In genomic region chr17:29579866-29580771, GRCh38 we compare ENCODE assay signal across 8 cellular contexts. TPM values are rescaled to one million over a fixed set of nuclear protein-coding genes. Genes with fewer than 3 reads are reported as not detected.
DNase-seq lines count a peak whose midpoint lies in the region; ATAC-seq and TF ChIP-seq lines count a peak whose summit lies in the region.

No MANE protein-coding gene starts in this region.

- H3K36me3 ChIP-seq in Peyer's patch (peaks cover 0 to 58% (median 0%) of the 10 kb centered on the region in 3 donors), neuronal stem cell (replicated peaks in 1 of 2; ENCODE audit: control insufficient read depth in 2 of 2, insufficient read depth in 2 of 2, low read length in 2 of 2) (peaks cover 59 to 84% of the 10 kb centered on the region in 2 donors), thoracic aorta (peaks cover 20% of the 10 kb centered on the region)

- no peak overlapping the region for H3K23ac ChIP-seq in neuronal stem cell (ENCODE audit: low read depth, low read length, poor library complexity)

- no peak overlapping the region for H2AFZ ChIP-seq in neuronal stem cell (ENCODE audit: low read length)

- peak overlapping the region; percentile 90 for H3K27ac Mint-ChIP-seq in activated T-helper 1 cell treated with anti-CD3 and anti-CD28 coated beads, Interleukin-12 subunit alpha, Interleukin-12 subunit beta, Interleukin-2, Interleukin-4 antibody, amounts not matched to agents 30 ng/mL and 10 ng/mL and 1 ng/mL, durations not matched to agents 14 hours and 24 hours and 36 hours

- H3K79me1 ChIP-seq in neuronal stem cell (ENCODE audit: low read depth, low read length) = peaks cover 7% of the 10 kb centered on the region

- no peak overlapping the region for H3K4ac ChIP-seq in neuronal stem cell (ENCODE audit: low read length)

- H2BK120ac ChIP-seq in neuronal stem cell (ENCODE audit: low read depth, low read length) = no peak overlapping the region

- no peak for TF ChIP-seq POLR2A in Peyer's patch (IDR thresholded peaks at IDR 0.05)

- no peak overlapping the region for H4K91ac ChIP-seq in neuronal stem cell (ENCODE audit: low read depth, low read length, poor library complexity)

- no peak overlapping the region for H2BK12ac ChIP-seq in neuronal stem cell (ENCODE audit: low read length)

- no peak overlapping the region for H2BK5ac ChIP-seq in neuronal stem cell (ENCODE audit: low read length)

- H4K8ac ChIP-seq in neuronal stem cell (ENCODE audit: low read depth, low read length) = no peak overlapping the region

- H3K4me3 Mint-ChIP-seq in activated T-helper 1 cell treated with anti-CD3 and anti-CD28 coated beads, Interleukin-12 subunit alpha, Interleukin-12 subunit beta, Interleukin-2, Interleukin-4 antibody, amounts not matched to agents 30 ng/mL and 10 ng/mL and 1 ng/mL, durations not matched to agents 14 hours and 24 hours and 36 hours = no peak overlapping the region

- no peak overlapping the region for H3K4me2 ChIP-seq in neuronal stem cell (ENCODE audit: insufficient read depth, low read length, poor library complexity, severe bottlenecking)

- no peaks in the 10 kb centered on the region for H3K9me3 ChIP-seq in Peyer's patch
- no peaks in the 10 kb centered on the region for H3K9me3 ChIP-seq in neuronal stem cell (replicated peaks in 1 of 2; ENCODE audit: control insufficient read depth in 2 of 2, insufficient read depth in 1 of 2, low read depth in 1 of 2, low read length in 2 of 2)
- no peaks in the 10 kb centered on the region for H3K9me3 ChIP-seq in thoracic aorta

- TF ChIP-seq CTCF in Peyer's patch (IDR thresholded peaks at IDR 0.05) (peak; percentile 81 to 96 (median 92)), fibroblast of mammary gland (conservative IDR thresholded peaks at IDR 0.05; ENCODE audit: control insufficient read depth, insufficient read depth, low read depth, low read length) (peak; percentile 88), thoracic aorta (IDR thresholded peaks at IDR 0.05) (peak; percentile 83)

- ATAC-seq in GM21528 (IDR thresholded peaks at IDR 0.05; ENCODE audit: low FRiP score, unreplicated experiment) (peak; percentile 48), thoracic aorta (ENCODE audit: insufficient number of reproducible peaks, low FRiP score, low read depth) (peak; percentile 66)

- H3K27me3 ChIP-seq in Peyer's patch (no peaks in the 10 kb centered on the region), neuronal stem cell (ENCODE audit: control insufficient read depth in 3 of 3, insufficient read depth in 3 of 3, low read depth in 1 of 3, low read length in 3 of 3) (no peaks in the 10 kb centered on the region), thoracic aorta (replicated peaks; ENCODE audit: insufficient read depth) (no peaks in the 10 kb centered on the region)

- H3K9ac ChIP-seq in neuronal stem cell (ENCODE audit: low read depth, low read length, poor library complexity) = no peak overlapping the region

- H3K27ac ChIP-seq in Peyer's patch (no peak overlapping the region), neuronal stem cell (replicated peaks; ENCODE audit: low read length) (no peak overlapping the region), thoracic aorta (no peak overlapping the region)

- DNase-seq in D341Med (ENCODE audit: low spot score) (peak; percentile 96), Peyer's patch (peak; percentile 90 to 95 (median 91)), fibroblast of mammary gland (ENCODE audit: low read depth) (peak; percentile 80), neuronal stem cell (ENCODE audit: low spot score) (no peak), thoracic aorta (ENCODE audit: low spot score) (no peak)
- peak; percentile 81 for DNase-seq in Jurkat, Clone E6-1 (ENCODE audit: low read depth, low spot score)
- peak; percentile 79 for DNase-seq in activated T-helper 1 cell treated with anti-CD3 and anti-CD28 coated beads, Interleukin-12 subunit alpha, Interleukin-12 subunit beta, Interleukin-2, Interleukin-4 antibody, amounts not matched to agents 30 ng/mL and 10 ng/mL and 1 ng/mL, durations not matched to agents 14 hours and 24 hours and 36 hours (ENCODE audit: low spot score)

- intact Hi-C loops in activated T-helper 1 cell treated with anti-CD3 and anti-CD28 coated beads, Interleukin-12 subunit alpha, Interleukin-12 subunit beta, Interleukin-2, Interleukin-4 antibody, amounts not matched to agents 30 ng/mL and 10 ng/mL and 1 ng/mL, durations not matched to agents 14 hours and 24 hours and 36 hours (cut with micrococcal nuclease) = loop anchor here (1.0 kb wide), 4 partner anchors 9 to 351 kb away; partner anchors contain the start of gene GIT1

- no peak overlapping the region for H3K18ac ChIP-seq in neuronal stem cell (ENCODE audit: low read length)

- H2AK5ac ChIP-seq in neuronal stem cell (ENCODE audit: low read depth, low read length) = peak overlapping the region; percentile 33

- H3K27me3 Mint-ChIP-seq in activated T-helper 1 cell treated with anti-CD3 and anti-CD28 coated beads, Interleukin-12 subunit alpha, Interleukin-12 subunit beta, Interleukin-2, Interleukin-4 antibody, amounts not matched to agents 30 ng/mL and 10 ng/mL and 1 ng/mL, durations not matched to agents 14 hours and 24 hours and 36 hours (ENCODE audit: insufficient read depth) = no peaks in the 10 kb centered on the region

- H3K4me1 ChIP-seq in Peyer's patch = peaks cover 0 to 6% (median 2%) of the 10 kb centered on the region in 4 donors
- H3K4me1 ChIP-seq in neuronal stem cell (ENCODE audit: control insufficient read depth in 2 of 2, insufficient read depth in 1 of 2, low read depth in 1 of 2, low read length in 2 of 2) = peaks cover 12 to 13% of the 10 kb centered on the region in 2 donors
- H3K4me1 ChIP-seq in thoracic aorta (ENCODE audit: control insufficient read depth in 1 of 2, low read depth in 2 of 2) = peaks cover 0 to 25% of the 10 kb centered on the region in 2 donors

- H3K4me3 ChIP-seq in Jurkat, Clone E6-1 (ENCODE audit: low read length) = no peak overlapping the region
- no peak overlapping the region for H3K4me3 ChIP-seq in Peyer's patch
- no peak overlapping the region for H3K4me3 ChIP-seq in fibroblast of mammary gland (ENCODE audit: control insufficient read depth, low read depth, low read length)
- no peak overlapping the region for H3K4me3 ChIP-seq in neuronal stem cell (ENCODE audit: low read length in 2 of 2)
- no peak overlapping the region for H3K4me3 ChIP-seq in thoracic aorta

- no peaks in the 10 kb centered on the region for H3K9me3 Mint-ChIP-seq in activated T-helper 1 cell treated with anti-CD3 and anti-CD28 coated beads, Interleukin-12 subunit alpha, Interleukin-12 subunit beta, Interleukin-2, Interleukin-4 antibody, amounts not matched to agents 30 ng/mL and 10 ng/mL and 1 ng/mL, durations not matched to agents 14 hours and 24 hours and 36 hours

- no CpG with 5 or more reads among the region's 15 CpGs for WGBS in neuronal stem cell (ENCODE audit: extremely low coverage in 2 of 2, insufficient read length in 2 of 2, insufficient replicate concordance in 1 of 2), 2 donors

- H3K14ac ChIP-seq in neuronal stem cell (ENCODE audit: low read length) = no peak overlapping the region

- H2BK15ac ChIP-seq in neuronal stem cell (ENCODE audit: low read length) = peak overlapping the region; percentile 22

- H3K4me1 Mint-ChIP-seq in activated T-helper 1 cell treated with anti-CD3 and anti-CD28 coated beads, Interleukin-12 subunit alpha, Interleukin-12 subunit beta, Interleukin-2, Interleukin-4 antibody, amounts not matched to agents 30 ng/mL and 10 ng/mL and 1 ng/mL, durations not matched to agents 14 hours and 24 hours and 36 hours (ENCODE audit: low read depth) = peaks cover 23% of the 10 kb centered on the region

- H3K36me3 Mint-ChIP-seq in activated T-helper 1 cell treated with anti-CD3 and anti-CD28 coated beads, Interleukin-12 subunit alpha, Interleukin-12 subunit beta, Interleukin-2, Interleukin-4 antibody, amounts not matched to agents 30 ng/mL and 10 ng/mL and 1 ng/mL, durations not matched to agents 14 hours and 24 hours and 36 hours (ENCODE audit: low read depth) = peaks cover 29% of the 10 kb centered on the region

RNA-seq across cellular contexts. Expression of gene GIT1, which starts 9.3 kb away (rescaled TPM):
- polyA plus RNA-seq in Jurkat, Clone E6-1 (2012; ENCODE audit: insufficient read depth, insufficient read length) = 65.7 TPM
- 10 to 100 TPM; 31.9 to 66.7 (median 52.6) TPM for total RNA-seq in Peyer's patch
- 81.0 and 87.5 TPM in 2 replicates for total RNA-seq in activated T-helper 1 cell treated with anti-CD3 and anti-CD28 coated beads, Interleukin-12 subunit alpha, Interleukin-12 subunit beta, Interleukin-2, Interleukin-4 antibody, amounts not matched to agents 30 ng/mL and 10 ng/mL and 1 ng/mL, durations not matched to agents 14 hours and 24 hours and 36 hours
- polyA plus RNA-seq in neuronal stem cell (2013, experiment 1 of 2) = 63.2 TPM
- 65.1 TPM for polyA plus RNA-seq in neuronal stem cell (2013, experiment 2 of 2)
- 10 to 100 TPM; 24.1 to 35.3 TPM for total RNA-seq in thoracic aorta

RNA-seq across cellular contexts. Expression of gene TP53I13, which starts 11.6 kb away (rescaled TPM):
- polyA plus RNA-seq in Jurkat, Clone E6-1 (2012; ENCODE audit: insufficient read depth, insufficient read length) = 53.2 TPM
- total RNA-seq in Peyer's patch (100 to 1,000 TPM in 2 of 4 donors, 10 to 100 TPM in 2; 86.6 to 204 (median 139) TPM), thoracic aorta (10 to 100 TPM; 54.4 to 92.6 TPM)
- total RNA-seq in activated T-helper 1 cell treated with anti-CD3 and anti-CD28 coated beads, Interleukin-12 subunit alpha, Interleukin-12 subunit beta, Interleukin-2, Interleukin-4 antibody, amounts not matched to agents 30 ng/mL and 10 ng/mL and 1 ng/mL, durations not matched to agents 14 hours and 24 hours and 36 hours = 67.4 and 71.8 TPM in 2 replicates
- polyA plus RNA-seq in neuronal stem cell (2013, experiment 1 of 2) = 32.2 TPM
- polyA plus RNA-seq in neuronal stem cell (2013, experiment 2 of 2) = 30.4 TPM

RNA-seq across cellular contexts. Expression of gene ANKRD13B, which starts 12.8 kb away (rescaled TPM):
- polyA plus RNA-seq in Jurkat, Clone E6-1 (2012; ENCODE audit: insufficient read depth, insufficient read length) = 41.1 TPM
- 10 to 100 TPM in 1 of 4 donors, 1 to 10 TPM in 3; 4.2 to 14.9 (median 8.3) TPM for total RNA-seq in Peyer's patch
- total RNA-seq in activated T-helper 1 cell treated with anti-CD3 and anti-CD28 coated beads, Interleukin-12 subunit alpha, Interleukin-12 subunit beta, Interleukin-2, Interleukin-4 antibody, amounts not matched to agents 30 ng/mL and 10 ng/mL and 1 ng/mL, durations not matched to agents 14 hours and 24 hours and 36 hours = 45.8 and 46.2 TPM in 2 replicates
- polyA plus RNA-seq in neuronal stem cell (2013, experiment 1 of 2) = 24.5 TPM
- polyA plus RNA-seq in neuronal stem cell (2013, experiment 2 of 2) = 23.7 TPM
- total RNA-seq in thoracic aorta = 10 to 100 TPM; 11.5 to 35.5 TPM

RNA-seq across cellular contexts. Expression of gene ABHD15, which starts 13.3 kb away (rescaled TPM):
- polyA plus RNA-seq in Jurkat, Clone E6-1 (2012; ENCODE audit: insufficient read depth, insufficient read length) = 7.6 TPM
- total RNA-seq in Peyer's patch = 10 to 100 TPM; 19.0 to 41.2 (median 32.2) TPM
- 18.5 and 19.5 TPM in 2 replicates for total RNA-seq in activated T-helper 1 cell treated with anti-CD3 and anti-CD28 coated beads, Interleukin-12 subunit alpha, Interleukin-12 subunit beta, Interleukin-2, Interleukin-4 antibody, amounts not matched to agents 30 ng/mL and 10 ng/mL and 1 ng/mL, durations not matched to agents 14 hours and 24 hours and 36 hours
- polyA plus RNA-seq in neuronal stem cell (2013, experiment 1 of 2) = 2.6 TPM
- polyA plus RNA-seq in neuronal stem cell (2013, experiment 2 of 2) = 2.5 TPM
- total RNA-seq in thoracic aorta = 10 to 100 TPM; 11.3 to 24.0 TPM

RNA-seq across cellular contexts. Expression of gene CORO6, which starts 42.6 kb away (rescaled TPM):
- 1.7 TPM for polyA plus RNA-seq in Jurkat, Clone E6-1 (2012; ENCODE audit: insufficient read depth, insufficient read length)
- total RNA-seq in Peyer's patch (10 to 100 TPM in 3 of 4 donors, 1 to 10 TPM in 1; 4.0 to 28.9 (median 19.9) TPM), thoracic aorta (10 to 100 TPM; 35.5 to 55.0 TPM)
- 5.1 and 6.4 TPM in 2 replicates for total RNA-seq in activated T-helper 1 cell treated with anti-CD3 and anti-CD28 coated beads, Interleukin-12 subunit alpha, Interleukin-12 subunit beta, Interleukin-2, Interleukin-4 antibody, amounts not matched to agents 30 ng/mL and 10 ng/mL and 1 ng/mL, durations not matched to agents 14 hours and 24 hours and 36 hours
- 5.2 TPM for polyA plus RNA-seq in neuronal stem cell (2013, experiment 1 of 2)
- 5.5 TPM for polyA plus RNA-seq in neuronal stem cell (2013, experiment 2 of 2)

Comparison
In these comparisons a context has a peak if more than half of its experiments do, and no peak if none do; other contexts are left out.
1. DNase-seq: peak in D341Med (single experiment), Jurkat, Clone E6-1 (single experiment), Peyer's patch (3 of 3), activated T-helper 1 cell treated with anti-CD3 and anti-CD28 coated beads, Interleukin-12 subunit alpha, Interleukin-12 subunit beta, Interleukin-2, Interleukin-4 antibody, amounts not matched to agents 30 ng/mL and 10 ng/mL and 1 ng/mL, durations not matched to agents 14 hours and 24 hours and 36 hours (single experiment) and fibroblast of mammary gland (single experiment); none in neuronal stem cell (single experiment) and thoracic aorta (single experiment).
2. Peak in every context shown above with its lines, with median percentiles within 50 percentile points of each other: CTCF ChIP-seq.